In genomic region chr12:126086242-126086641, GRCh38 we compare ENCODE assay signal across 8 cellular contexts.
"Had no signal": no experiment of that assay in that cellular context is flagged by ENCODE, and none has a peak within 500 bp of the region (broad histone marks: within the 10 kb centered on the region; RNA-seq: fewer than 3 reads in every experiment).

No MANE protein-coding gene starts in this region.

- H3K4me3 ChIP-seq: K562 had no signal

- H3K9ac ChIP-seq: KMS-11 had no signal

- H3K4me1 Mint-ChIP-seq: IgD-negative memory B cell had no signal

- H3K27me3 Mint-ChIP-seq: IgD-negative memory B cell had no signal

- H3K27ac Mint-ChIP-seq: IgD-negative memory B cell had no signal

- FAIRE-seq: HTR-8/SVneo, K562 had no signal

- H3K4me3 Mint-ChIP-seq: IgD-negative memory B cell had no signal

- H3K36me3 Mint-ChIP-seq: IgD-negative memory B cell had no signal

- ATAC-seq: K562 had no signal

- DNase-seq: IMR-90, KBM-7, KG1 had no signal

- H3K4me2 ChIP-seq: KMS-11 had no signal

- H3K27ac ChIP-seq: HL-60, KMS-11 had no signal
